In the genomic region with DNA sequence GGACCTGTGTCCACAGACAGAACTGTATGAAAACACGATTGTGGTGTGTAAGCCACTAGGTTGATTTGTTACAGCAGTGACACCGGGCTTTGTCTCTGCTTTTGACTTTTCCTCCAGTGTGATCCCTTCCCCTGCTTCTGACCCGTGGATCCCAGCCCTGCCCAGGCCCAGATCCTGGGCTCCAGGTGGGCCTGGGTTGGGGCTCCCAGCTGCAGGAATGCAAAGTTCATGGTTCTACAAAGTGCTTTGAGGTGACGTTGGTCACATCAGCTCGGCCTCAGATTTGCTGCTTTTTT, we compare ENCODE assay signal across 8 cellular contexts. TPM values are rescaled to one million over a fixed set of nuclear protein-coding genes. Genes with fewer than 3 reads are reported as not detected.
A peak's percentile ranks its signal among the peaks of the same experiment; 100 is the strongest.
DNase-seq lines count a peak whose midpoint lies in the region; ATAC-seq and TF ChIP-seq lines count a peak whose summit lies in the region.

No MANE protein-coding gene starts in this region.

- peaks cover 8% of the 10 kb centered on the region for H3K36me3 Mint-ChIP-seq in Caco-2 (ENCODE audit: insufficient read depth, unreplicated experiment)

- H3K4me2 ChIP-seq in neuronal stem cell (ENCODE audit: insufficient read depth, low read length, poor library complexity, severe bottlenecking), result no peak overlapping the region

- CTCF ChIA-PET in Caco-2 (lab: Charles Lee), result interaction anchor here (1.3 kb wide), 1 partner anchor 79 kb away, joined by 6 read pairs; no protein-coding TSS in a partner anchor
- CTCF ChIA-PET in Panc1 (lab: Charles Lee), result interaction anchor here (1.1 kb wide), 1 partner anchor 105 kb away, joined by 3 read pairs; no protein-coding TSS in a partner anchor

- DNase-seq in Caco-2, result no peak
- DNase-seq in Panc1 (ENCODE audit: low read depth, low spot score), result no peak
- no peak for DNase-seq in neuronal stem cell (ENCODE audit: low spot score)
- no peak for DNase-seq in DMS114 treated with DMSO at 0.1 percent for 48 hours (lab: John Stamatoyannopoulos, UW; ENCODE audit: unreplicated experiment)
- DNase-seq in middle frontal gyrus (ENCODE audit: extremely low spot score, low spot score), result no peak
- no peak for DNase-seq in NCI-H524 (lab: John Stamatoyannopoulos, UW)
- DNase-seq in stimulated activated CD4-positive, alpha-beta T cell treated with anti-CD3 and anti-CD28 coated beads, Interleukin-4, amount 100 ng/mL, for 24 hours, result no peak

- no peaks in the 10 kb centered on the region for H3K27me3 ChIP-seq in Caco-2 (replicated peaks; ENCODE audit: control insufficient read depth, insufficient read depth, low read length)
- no peaks in the 10 kb centered on the region for H3K27me3 ChIP-seq in Panc1 (ENCODE audit: control insufficient read depth, insufficient read depth, low read length)
- no peaks in the 10 kb centered on the region for H3K27me3 ChIP-seq in duodenal mucosa (ENCODE audit: control insufficient read depth in 1 of 2, insufficient read depth in 2 of 2, low read length in 2 of 2)
- H3K27me3 ChIP-seq in neuronal stem cell (ENCODE audit: control insufficient read depth in 3 of 3, insufficient read depth in 3 of 3, low read depth in 1 of 3, low read length in 3 of 3), result no peaks in the 10 kb centered on the region

- H3K4me3 ChIP-seq in Caco-2 (ENCODE audit: low read depth, low read length) (no peak overlapping the region), Panc1 (ENCODE audit: low read depth in 2 of 2, low read length in 2 of 2) (peak overlapping the region; percentile 27 to 51), duodenal mucosa (ENCODE audit: low read depth in 1 of 2, low read length in 2 of 2) (peak overlapping the region; percentile 37 to 59), neuronal stem cell (ENCODE audit: low read length in 2 of 2) (no peak overlapping the region)

- no peak overlapping the region for H2BK15ac ChIP-seq in neuronal stem cell (ENCODE audit: low read length)

- H3K27me3 Mint-ChIP-seq in Caco-2 (ENCODE audit: insufficient read depth, unreplicated experiment), result no peaks in the 10 kb centered on the region

- no CpG with 5 or more reads among the region's 5 CpGs for WGBS in neuronal stem cell (ENCODE audit: extremely low coverage in 2 of 2, insufficient read length in 2 of 2, insufficient replicate concordance in 1 of 2), 2 donors

- H2BK120ac ChIP-seq in neuronal stem cell (ENCODE audit: low read depth, low read length), result no peak overlapping the region

- intact Hi-C loops in Caco-2 (cut with micrococcal nuclease; ENCODE audit: unreplicated experiment), result loop anchor here (5.0 kb wide), 1 partner anchor 78 kb away; no protein-coding TSS in a partner anchor
- intact Hi-C loops in Panc1 (cut with micrococcal nuclease; ENCODE audit: unreplicated experiment), result no loop called here

- H3K4me3 Mint-ChIP-seq in Caco-2 (ENCODE audit: unreplicated experiment), result no peak overlapping the region

- BruUV-seq in Caco-2 (replicated peaks; lab: Mats Ljungman, UMichigan) (no TSS peak), Panc1 (replicated peaks; lab: Mats Ljungman, UMichigan) (no TSS peak)

- no peak overlapping the region for H3K14ac ChIP-seq in neuronal stem cell (ENCODE audit: low read length)

- H2AFZ ChIP-seq in neuronal stem cell (ENCODE audit: low read length), result peak overlapping the region; percentile 68

- peak; percentile 22 for ATAC-seq in Panc1

- no peak overlapping the region for H2BK12ac ChIP-seq in neuronal stem cell (ENCODE audit: low read length)

- POLR2A ChIA-PET in Caco-2 (lab: Charles Lee), result interaction anchor here (0.5 kb wide), 1 partner anchor 8 kb away, joined by 5 read pairs; no protein-coding TSS in a partner anchor
- POLR2A ChIA-PET in Panc1 (lab: Charles Lee), result interaction anchor here (0.6 to 1.3 kb wide), 3 partner anchors 12 to 26 kb away, joined by 4 to 5 read pairs (median 4); no protein-coding TSS in a partner anchor

- no peak overlapping the region for H3K4ac ChIP-seq in neuronal stem cell (ENCODE audit: low read length)

- H3K4me1 ChIP-seq in Caco-2, result peaks cover 46% of the 10 kb centered on the region
- H3K4me1 ChIP-seq in Panc1 (ENCODE audit: control insufficient read depth, insufficient read depth, low read length), result peaks cover 95% of the 10 kb centered on the region
- peaks cover 66 to 72% of the 10 kb centered on the region in 2 donors for H3K4me1 ChIP-seq in duodenal mucosa (ENCODE audit: control insufficient read depth in 1 of 2, insufficient read depth in 2 of 2, low read length in 2 of 2)
- H3K4me1 ChIP-seq in neuronal stem cell (ENCODE audit: control insufficient read depth in 2 of 2, insufficient read depth in 1 of 2, low read depth in 1 of 2, low read length in 2 of 2), result peaks cover 34 to 43% of the 10 kb centered on the region in 2 donors

- H3K18ac ChIP-seq in neuronal stem cell (ENCODE audit: low read length), result peak overlapping the region; percentile 79

- H2AK5ac ChIP-seq in neuronal stem cell (ENCODE audit: low read depth, low read length), result no peak overlapping the region

- TF ChIP-seq CTCF in Caco-2 (IDR thresholded peaks at IDR 0.05; ENCODE audit: insufficient read depth in 1 of 2, low read depth in 1 of 2, low read length in 1 of 2, severe bottlenecking in 1 of 2, unreplicated experiment in 1 of 2), result no peak
- no peak for TF ChIP-seq CTCF in Panc1 (IDR thresholded peaks at IDR 0.05)

- H3K23ac ChIP-seq in neuronal stem cell (ENCODE audit: low read depth, low read length, poor library complexity), result no peak overlapping the region

- no peaks in the 10 kb centered on the region for H3K9me3 ChIP-seq in Caco-2
- no peaks in the 10 kb centered on the region; the same call in 1 of the 2 replicates for H3K9me3 ChIP-seq in Panc1 (ENCODE audit: control insufficient read depth, insufficient read depth, low read depth, low read length)
- H3K9me3 ChIP-seq in duodenal mucosa (ENCODE audit: control insufficient read depth in 1 of 2, low read length in 2 of 2), result no peaks in the 10 kb centered on the region
- no peaks in the 10 kb centered on the region for H3K9me3 ChIP-seq in neuronal stem cell (replicated peaks in 1 of 2; ENCODE audit: control insufficient read depth in 2 of 2, insufficient read depth in 1 of 2, low read depth in 1 of 2, low read length in 2 of 2)

- H3K27ac ChIP-seq in Panc1 (ENCODE audit: low read length), result peak overlapping the region; percentile 99
- peak overlapping the region; percentile 62 for H3K27ac ChIP-seq in duodenal mucosa (ENCODE audit: low read depth, low read length)
- H3K27ac ChIP-seq in neuronal stem cell (replicated peaks; ENCODE audit: low read length), result no peak overlapping the region

- H3K4me1 Mint-ChIP-seq in Caco-2 (ENCODE audit: low read depth, unreplicated experiment), result peaks cover 43% of the 10 kb centered on the region

- no peaks in the 10 kb centered on the region for H3K36me3 ChIP-seq in Caco-2 (ENCODE audit: control insufficient read depth, insufficient read depth, low read length)
- H3K36me3 ChIP-seq in Panc1 (ENCODE audit: control insufficient read depth, insufficient read depth, low read length), result no peaks in the 10 kb centered on the region; the same call in 1 of the 2 replicates
- H3K36me3 ChIP-seq in duodenal mucosa (ENCODE audit: control insufficient read depth in 1 of 2, insufficient read depth in 2 of 2, low read length in 2 of 2), result no peaks in the 10 kb centered on the region
- no peaks in the 10 kb centered on the region for H3K36me3 ChIP-seq in neuronal stem cell (replicated peaks in 1 of 2; ENCODE audit: control insufficient read depth in 2 of 2, insufficient read depth in 2 of 2, low read length in 2 of 2)

- in situ Hi-C loops in Panc1 (cut with HindIII; ENCODE audit: low pct_unique_long_range_greater_than_20kb, low sequenced_read_pairs), result no loop called here

- no peak overlapping the region for H4K8ac ChIP-seq in neuronal stem cell (ENCODE audit: low read depth, low read length)

- H2BK5ac ChIP-seq in neuronal stem cell (ENCODE audit: low read length), result no peak overlapping the region

- peak overlapping the region; percentile 77 for H3K27ac Mint-ChIP-seq in Caco-2 (ENCODE audit: unreplicated experiment)

- H3K9ac ChIP-seq in duodenal mucosa (ENCODE audit: low read depth in 1 of 2, low read length in 2 of 2) (peak overlapping the region; percentile 7 to 56), neuronal stem cell (ENCODE audit: low read depth, low read length, poor library complexity) (no peak overlapping the region)

- no peaks in the 10 kb centered on the region for H3K9me3 Mint-ChIP-seq in Caco-2 (ENCODE audit: unreplicated experiment)

- no peak overlapping the region for H4K91ac ChIP-seq in neuronal stem cell (ENCODE audit: low read depth, low read length, poor library complexity)

- no peaks in the 10 kb centered on the region for H3K79me1 ChIP-seq in neuronal stem cell (ENCODE audit: low read depth, low read length)

RNA-seq across cellular contexts. Expression of a gene that starts 26.8 kb away (rescaled TPM):
- 26.3 and 26.9 TPM in 2 replicates for total RNA-seq in Caco-2 (2022)
- total RNA-seq in Panc1 (2021; ENCODE audit: unreplicated experiment), result 234 TPM
- polyA plus RNA-seq in Panc1 (2012; ENCODE audit: insufficient read length), result 556 TPM
- 10.7 TPM for polyA plus RNA-seq in neuronal stem cell (2013, experiment 1 of 2)
- 9.6 TPM for polyA plus RNA-seq in neuronal stem cell (2013, experiment 2 of 2)

Comparison
In these comparisons a context has a peak if more than half of its experiments do, and no peak if none do; other contexts are left out.
1. H3K4me3 ChIP-seq: peak in Panc1 (2 of 2) and duodenal mucosa (2 of 2); none in Caco-2 (single experiment) and neuronal stem cell (0 of 2).